Comparison of ENCODE assay signal across 9 cellular contexts in the genomic region with DNA sequence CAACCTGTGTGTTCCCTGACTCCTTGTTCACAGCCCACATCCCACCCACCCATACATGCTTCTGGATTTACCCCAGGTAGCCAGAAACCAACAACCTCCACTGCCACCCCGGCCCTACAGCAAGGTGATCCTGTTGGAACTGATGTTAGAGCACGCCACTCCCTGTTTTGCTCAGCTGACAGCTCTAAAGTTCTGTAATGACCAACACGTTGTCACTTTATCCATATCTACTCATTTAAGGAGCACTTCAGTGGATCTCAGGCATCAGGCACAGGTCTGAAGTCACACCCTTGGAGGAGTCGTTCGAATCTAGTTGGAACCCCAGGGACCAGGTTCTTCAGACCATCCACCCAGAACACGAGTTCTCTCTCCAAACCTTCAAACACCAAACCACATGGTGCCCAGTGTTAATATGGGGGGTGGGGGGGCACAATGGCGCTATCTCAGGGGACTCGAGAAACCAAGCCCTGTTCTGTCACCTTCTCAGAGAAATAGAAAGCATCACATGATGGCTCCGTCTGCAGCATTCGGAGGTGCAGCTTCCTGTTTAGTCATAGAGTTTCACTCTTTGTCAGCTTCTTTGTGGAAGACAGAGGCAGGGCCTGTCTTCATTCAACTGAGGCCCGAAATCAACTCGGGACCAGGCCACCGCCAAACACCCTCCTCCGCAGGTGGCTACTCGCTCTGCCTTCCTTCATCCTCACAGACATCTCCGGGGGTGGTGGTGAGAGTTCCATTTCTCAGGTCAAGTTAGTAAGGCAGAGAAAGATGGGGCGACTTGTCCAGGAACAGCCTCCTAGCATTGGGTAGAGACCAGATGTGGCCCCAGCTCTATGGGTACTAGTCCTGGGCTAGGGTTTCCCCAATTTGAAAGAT.
DNase-seq lines count a peak whose midpoint lies in the region; ATAC-seq, FAIRE-seq and TF ChIP-seq lines count a peak whose summit lies in the region.
"Had no signal": no experiment of that assay in that cellular context is flagged by ENCODE, and none has a peak within 500 bp of the region (broad histone marks: within the 10 kb centered on the region; RNA-seq: fewer than 3 reads in every experiment).

No MANE protein-coding gene starts in this region.

- H3K36me3 Mint-ChIP-seq in stimulated activated memory B cell treated with anti-CD40 and anti-IgM and Interleukin-4, amounts not matched to agents 10 μg/mL and 1 μg/mL and 100 μg/mL, for 72 hours: peaks cover 60% of the 10 kb centered on the region
- no peaks in the 10 kb centered on the region for H3K36me3 Mint-ChIP-seq in endothelial cell (ENCODE audit: low read depth, unreplicated experiment)

- H3K27me3 ChIP-seq in endothelial cell of umbilical vein (ENCODE audit: control insufficient read depth in 2 of 2, insufficient read depth in 2 of 2, low read length in 2 of 2) (no peaks in the 10 kb centered on the region), left ventricle myocardium inferior (ENCODE audit: low read depth) (no peaks in the 10 kb centered on the region), A673 (replicated peaks; ENCODE audit: insufficient read depth, low read depth, low read length, poor library complexity) (no peaks in the 10 kb centered on the region)
- H3K27me3 ChIP-seq: heart right ventricle had no signal

- FAIRE-seq in endothelial cell of umbilical vein (lab: Jason Lieb, UNC): peak; percentile 71

- H3K4me1 Mint-ChIP-seq in stimulated activated memory B cell treated with anti-CD40 and anti-IgM and Interleukin-4, amounts not matched to agents 10 μg/mL and 1 μg/mL and 100 μg/mL, for 72 hours: peaks cover 69% of the 10 kb centered on the region
- peaks cover 18% of the 10 kb centered on the region for H3K4me1 Mint-ChIP-seq in endothelial cell (ENCODE audit: unreplicated experiment)

- no peak overlapping the region for H3K4me3 ChIP-seq in endothelial cell of umbilical vein (replicated peaks in 1 of 3; ENCODE audit: insufficient read depth in 1 of 3, low read depth in 1 of 3, low read length in 3 of 3)
- H3K4me3 ChIP-seq in left ventricle myocardium inferior: no peak overlapping the region
- no peak overlapping the region for H3K4me3 ChIP-seq in A673 (ENCODE audit: low read depth, low read length, poor library complexity, severe bottlenecking)
- H3K4me3 ChIP-seq: heart right ventricle had no signal

- dilution Hi-C loops in endothelial cell of umbilical vein (cut with MboI; ENCODE audit: extremely low pct_ligation_motif_present, low sequenced_read_pairs): loop anchor here (25.0 kb wide), 1 partner anchor 187 kb away; no protein-coding TSS in a partner anchor

- no peaks in the 10 kb centered on the region for H4K20me1 ChIP-seq in endothelial cell of umbilical vein (replicated peaks; ENCODE audit: control insufficient read depth, extremely low read depth, insufficient read depth, low read length)

- intact Hi-C loops in endothelial cell of umbilical vein (cut with micrococcal nuclease): no loop called here
- intact Hi-C loops in left ventricle myocardium inferior (cut with micrococcal nuclease): no loop called here
- intact Hi-C loops in A673 (cut with micrococcal nuclease; ENCODE audit: unreplicated experiment): no loop called here

- H3K4me2 ChIP-seq in endothelial cell of umbilical vein (ENCODE audit: insufficient read depth, low read length): no peak overlapping the region

- H3K9me3 Mint-ChIP-seq in stimulated activated memory B cell treated with anti-CD40 and anti-IgM and Interleukin-4, amounts not matched to agents 10 μg/mL and 1 μg/mL and 100 μg/mL, for 72 hours: no peaks in the 10 kb centered on the region
- H3K9me3 Mint-ChIP-seq in endothelial cell (ENCODE audit: unreplicated experiment): no peaks in the 10 kb centered on the region

- BruUV-seq in endothelial cell of umbilical vein (replicated peaks; lab: Mats Ljungman, UMichigan) (no TSS peak), A673 (replicated peaks; lab: Mats Ljungman, UMichigan) (no TSS peak)

- H3K27ac ChIP-seq in endothelial cell of umbilical vein (ENCODE audit: insufficient read depth, low read depth, low read length) (no peak overlapping the region), left ventricle myocardium inferior (replicated peaks) (no peak overlapping the region), A673 (ENCODE audit: low read depth, low read length, poor library complexity, severe bottlenecking) (no peak overlapping the region)

- peak; percentile 31 to 48 (median 40) for DNase-seq in activated CD4-positive, CD25-positive, alpha-beta regulatory T cell (lab: John Stamatoyannopoulos, UW)
- DNase-seq in endothelial cell of umbilical vein (ENCODE audit: low read depth, low spot score): no peak
- no peak for DNase-seq in left ventricle myocardium inferior
- no peak for DNase-seq in A673 (ENCODE audit: low spot score)
- DNase-seq in endothelial cell (ENCODE audit: low spot score): no peak
- DNase-seq: heart right ventricle had no signal

- no peak for TF ChIP-seq POLR2A in endothelial cell of umbilical vein (IDR thresholded peaks at IDR 0.05; ENCODE audit: low read depth, low read length)

- H3K4me1 ChIP-seq in endothelial cell of umbilical vein (ENCODE audit: control insufficient read depth, extremely low read depth, insufficient read depth, low read length): peaks cover 3% of the 10 kb centered on the region
- H3K4me1 ChIP-seq in left ventricle myocardium inferior: peaks cover 33% of the 10 kb centered on the region
- peaks cover 4% of the 10 kb centered on the region for H3K4me1 ChIP-seq in A673 (ENCODE audit: insufficient read depth, low read length, poor library complexity, severe bottlenecking)

- no peaks in the 10 kb centered on the region for H3K9me1 ChIP-seq in endothelial cell of umbilical vein (replicated peaks; ENCODE audit: control insufficient read depth, extremely low read depth, insufficient read depth, low read length)

- CTCF ChIA-PET in endothelial cell of umbilical vein (lab: Charles Lee): interaction anchor here (0.6 to 1.7 kb wide), 3 partner anchors 10 to 15 kb away, joined by 3 to 6 read pairs (median 3); no protein-coding TSS in a partner anchor
- CTCF ChIA-PET in A673 (lab: Charles Lee): no interaction called here

- H3K36me3 ChIP-seq in endothelial cell of umbilical vein (ENCODE audit: control insufficient read depth in 2 of 2, extremely low read depth in 1 of 2, insufficient read depth in 2 of 2, low read length in 2 of 2) (peaks cover 0 to 2% of the 10 kb centered on the region in 2 experiments), left ventricle myocardium inferior (no peaks in the 10 kb centered on the region), A673 (ENCODE audit: insufficient read depth, low read length, poor library complexity, severe bottlenecking) (no peaks in the 10 kb centered on the region)

- H3K9me3 ChIP-seq in endothelial cell of umbilical vein (replicated peaks; ENCODE audit: control insufficient read depth, insufficient read depth, low read length) (no peaks in the 10 kb centered on the region), left ventricle myocardium inferior (replicated peaks) (no peaks in the 10 kb centered on the region), A673 (ENCODE audit: low read depth, low read length, poor library complexity, severe bottlenecking) (no peaks in the 10 kb centered on the region)
- H3K9me3 ChIP-seq: heart right ventricle had no signal

- no peak overlapping the region for H2AFZ ChIP-seq in endothelial cell of umbilical vein (ENCODE audit: low read depth, low read length)

- no peaks in the 10 kb centered on the region for H3K79me2 ChIP-seq in endothelial cell of umbilical vein (ENCODE audit: control insufficient read depth, insufficient read depth, low read length)

- no peaks in the 10 kb centered on the region for H3K27me3 Mint-ChIP-seq in stimulated activated memory B cell treated with anti-CD40 and anti-IgM and Interleukin-4, amounts not matched to agents 10 μg/mL and 1 μg/mL and 100 μg/mL, for 72 hours
- H3K27me3 Mint-ChIP-seq in endothelial cell (ENCODE audit: unreplicated experiment): peaks cover 6% of the 10 kb centered on the region

- peak overlapping the region; percentile 95 for H3K27ac Mint-ChIP-seq in stimulated activated memory B cell treated with anti-CD40 and anti-IgM and Interleukin-4, amounts not matched to agents 10 μg/mL and 1 μg/mL and 100 μg/mL, for 72 hours
- H3K27ac Mint-ChIP-seq in endothelial cell (ENCODE audit: unreplicated experiment): no peak overlapping the region

- POLR2A ChIA-PET in endothelial cell of umbilical vein (lab: Charles Lee) (interaction anchor here (1.6 kb wide), 1 partner anchor 12 kb away, joined by 4 read pairs; no protein-coding TSS in a partner anchor), A673 (lab: Charles Lee; ENCODE audit: low non-redundant PET) (no interaction called here)

- ATAC-seq in GM18873 (IDR thresholded peaks at IDR 0.05; ENCODE audit: low FRiP score, unreplicated experiment) (peak; percentile 56), HG03025 (IDR thresholded peaks at IDR 0.05; ENCODE audit: low FRiP score, unreplicated experiment) (peak; percentile 68)
- peak; percentile 86 for ATAC-seq in stimulated activated memory B cell treated with anti-CD40 and anti-IgM and Interleukin-4, amounts not matched to agents 10 μg/mL and 1 μg/mL and 100 μg/mL, for 72 hours

- H3K9ac ChIP-seq in endothelial cell of umbilical vein (replicated peaks; ENCODE audit: extremely low read depth, insufficient read depth, low read length): no peak overlapping the region

- H3K4me3 Mint-ChIP-seq in stimulated activated memory B cell treated with anti-CD40 and anti-IgM and Interleukin-4, amounts not matched to agents 10 μg/mL and 1 μg/mL and 100 μg/mL, for 72 hours: peak overlapping the region; percentile 61
- H3K4me3 Mint-ChIP-seq in endothelial cell (ENCODE audit: unreplicated experiment): no peak overlapping the region

- TF ChIP-seq CTCF in endothelial cell of umbilical vein (IDR thresholded peaks at IDR 0.05; ENCODE audit: extremely low read depth in 1 of 2, insufficient read depth in 1 of 2, low read depth in 1 of 2, low read length in 2 of 2): no peak
- no peak for TF ChIP-seq CTCF in left ventricle myocardium inferior (IDR thresholded peaks at IDR 0.05; ENCODE audit: borderline replicate concordance)
- no peak for TF ChIP-seq CTCF in A673 (conservative IDR thresholded peaks at IDR 0.05; ENCODE audit: low read depth, low read length)
- no peak for TF ChIP-seq CTCF in endothelial cell (IDR thresholded peaks at IDR 0.05; ENCODE audit: unreplicated experiment)

TF ChIP-seq in endothelial cell of umbilical vein, 7 proteins besides CTCF, POLR2A, EP300 and RAD21:
- TF ChIP-seq EZH2 (IDR thresholded peaks at IDR 0.05; ENCODE audit: borderline replicate concordance, low read depth, low read length, severe bottlenecking): no peak
- TF ChIP-seq FOS (IDR thresholded peaks at IDR 0.05; ENCODE audit: borderline replicate concordance, insufficient read depth, low read length): no peak
- TF ChIP-seq MYC (IDR thresholded peaks at IDR 0.05; ENCODE audit: low read depth, low read length): no peak
- TF ChIP-seq POLR2AphosphoS5 (IDR thresholded peaks at IDR 0.05; ENCODE audit: insufficient read depth, low read depth, low read length): no peak
TF ChIP-seq in endothelial cell of umbilical vein: peak in this region for 0.

Comparison
In these comparisons a context has a peak if more than half of its experiments do, and no peak if none do; other contexts are left out.
1. DNase-seq: peak in activated CD4-positive, CD25-positive, alpha-beta regulatory T cell (4 of 4); none in endothelial cell of umbilical vein (single experiment), left ventricle myocardium inferior (single experiment), A673 (single experiment) and endothelial cell (single experiment).
2. Peak in every context shown above with its lines, with median percentiles within 50 percentile points of each other: ATAC-seq.